In genomic region chr2:241036964-241037421, GRCh38 we compare ENCODE assay signal across 8 cellular contexts.
DNase-seq lines count a peak whose midpoint lies in the region; TF ChIP-seq lines count a peak whose summit lies in the region.

No MANE protein-coding gene starts in this region.

- H3K9me2 ChIP-seq in OCI-LY1 (ENCODE audit: low read depth, low read length) = no peaks in the 10 kb centered on the region

- no peaks in the 10 kb centered on the region for H3K36me3 ChIP-seq in BLaER1
- H3K36me3 ChIP-seq in OCI-LY1 (ENCODE audit: insufficient read depth, low read length) = no peaks in the 10 kb centered on the region
- no peaks in the 10 kb centered on the region for H3K36me3 ChIP-seq in iPS-15b (ENCODE audit: control insufficient read depth, insufficient read depth, low read length)

- H3K79me2 ChIP-seq in OCI-LY1 (ENCODE audit: insufficient read depth, low read length) = no peaks in the 10 kb centered on the region

- H2AFZ ChIP-seq in OCI-LY1 (ENCODE audit: low read length) = no peak overlapping the region

- H3K9ac ChIP-seq in BLaER1 (no peak overlapping the region), OCI-LY1 (ENCODE audit: low read length) (peak overlapping the region; percentile 56), iPS-15b (ENCODE audit: low read depth, low read length) (no peak overlapping the region)

- H3K4me3 ChIP-seq in BLaER1 = peak overlapping the region; percentile 61
- H3K4me3 ChIP-seq in OCI-LY1 (ENCODE audit: low read depth, low read length, poor library complexity, severe bottlenecking) = peak overlapping the region; percentile 54
- peak overlapping the region; percentile 66 for H3K4me3 ChIP-seq in iPS-15b (ENCODE audit: low read depth, low read length)

- H3K27ac ChIP-seq in BLaER1 (no peak overlapping the region), OCI-LY1 (ENCODE audit: low read depth, low read length, poor library complexity, severe bottlenecking) (peak overlapping the region; percentile 27)

- peaks cover 66% of the 10 kb centered on the region for H3K4me1 ChIP-seq in BLaER1
- H3K4me1 ChIP-seq in OCI-LY1 (ENCODE audit: insufficient read depth, low read length, severe bottlenecking) = peaks cover 31% of the 10 kb centered on the region
- H3K4me1 ChIP-seq in iPS-15b (ENCODE audit: control insufficient read depth, insufficient read depth, low read length) = peaks cover 3% of the 10 kb centered on the region

- TF ChIP-seq CTCF in OCI-LY1 (IDR thresholded peaks at IDR 0.05; ENCODE audit: low read length) = no peak

- 0 out of 2 replicates have a peak, but pooled peaks cover 10% of the 10 kb centered on the region for H4K20me1 ChIP-seq in BLaER1
- H4K20me1 ChIP-seq in OCI-LY1 (ENCODE audit: insufficient read depth, low read length) = no peaks in the 10 kb centered on the region

- peak overlapping the region; percentile 96 for H3K4me2 ChIP-seq in BLaER1
- H3K4me2 ChIP-seq in OCI-LY1 (ENCODE audit: low read length) = peak overlapping the region; percentile 63

- H3K9me3 ChIP-seq in BLaER1 = no peaks in the 10 kb centered on the region
- H3K9me3 ChIP-seq in OCI-LY1 (ENCODE audit: low read length) = no peaks in the 10 kb centered on the region
- no peaks in the 10 kb centered on the region for H3K9me3 ChIP-seq in iPS-15b (ENCODE audit: control insufficient read depth, insufficient read depth, low read length)

- DNase-seq in GM19240 (ENCODE audit: insufficient read length, low spot score) = peak; percentile 38
- DNase-seq in superior temporal gyrus (ENCODE audit: extremely low spot score) = no peak
- DNase-seq in NK-92 treated with Interleukin-12 subunit alpha and Interleukin-12 subunit beta, amount 100 ng/mL, for 24 hours (lab: John Stamatoyannopoulos, UW) = no peak
- no peak for DNase-seq in NK-92 (lab: John Stamatoyannopoulos, UW; ENCODE audit: unreplicated experiment)
- DNase-seq in kidney glomerular epithelial cell (lab: John Stamatoyannopoulos, UW) = no peak

- no peaks in the 10 kb centered on the region for H3F3A ChIP-seq in OCI-LY1 (ENCODE audit: insufficient read depth, low read length)

- peaks cover 16% of the 10 kb centered on the region for H3K27me3 ChIP-seq in BLaER1
- peaks cover 5% of the 10 kb centered on the region; the same call in 1 of the 2 replicates for H3K27me3 ChIP-seq in OCI-LY1 (ENCODE audit: insufficient read depth, low read length)
- peaks cover 11% of the 10 kb centered on the region for H3K27me3 ChIP-seq in iPS-15b (ENCODE audit: control insufficient read depth, insufficient read depth, low read length)
